In the genomic region with DNA sequence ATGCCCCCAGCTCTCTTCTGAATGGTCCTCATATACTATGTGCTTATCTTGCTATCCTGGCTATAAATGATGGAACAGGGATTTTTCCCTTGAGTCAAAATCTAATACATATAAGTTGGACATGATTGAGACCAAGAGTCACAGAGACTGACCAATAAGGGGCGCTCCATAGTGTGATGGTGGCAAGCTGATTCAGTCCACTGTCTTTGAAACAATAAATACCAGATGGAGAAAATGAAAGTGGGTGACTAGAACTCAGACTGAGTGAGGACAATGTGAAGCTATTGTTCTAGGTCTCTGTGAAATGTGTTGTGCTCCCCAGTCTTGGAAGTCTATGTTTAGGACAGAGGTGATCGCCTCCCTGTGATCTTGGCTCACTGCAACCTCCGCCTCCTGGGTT, we compare ENCODE assay signal across 1 cellular context.
TF ChIP-seq lines count a peak whose summit lies in the region.

No MANE protein-coding gene starts in this region.

TF ChIP-seq in IMR-90, 13 proteins besides CTCF, POLR2A, EP300 and RAD21:
- TF ChIP-seq MAFK (IDR thresholded peaks at IDR 0.05; ENCODE audit: low read depth, low read length) = no peak
- no peak for TF ChIP-seq MXI1 (IDR thresholded peaks at IDR 0.05; ENCODE audit: borderline replicate concordance, low read depth, low read length)
- TF ChIP-seq RFX5 (IDR thresholded peaks at IDR 0.05; ENCODE audit: low read depth, low read length) = no peak
- TF ChIP-seq FOS (IDR thresholded peaks at IDR 0.05; ENCODE audit: low read depth, low read length) = no peak
- TF ChIP-seq NFE2L2 (IDR thresholded peaks at IDR 0.05; ENCODE audit: low read depth, low read length) = no peak
- TF ChIP-seq, protein P1, sequence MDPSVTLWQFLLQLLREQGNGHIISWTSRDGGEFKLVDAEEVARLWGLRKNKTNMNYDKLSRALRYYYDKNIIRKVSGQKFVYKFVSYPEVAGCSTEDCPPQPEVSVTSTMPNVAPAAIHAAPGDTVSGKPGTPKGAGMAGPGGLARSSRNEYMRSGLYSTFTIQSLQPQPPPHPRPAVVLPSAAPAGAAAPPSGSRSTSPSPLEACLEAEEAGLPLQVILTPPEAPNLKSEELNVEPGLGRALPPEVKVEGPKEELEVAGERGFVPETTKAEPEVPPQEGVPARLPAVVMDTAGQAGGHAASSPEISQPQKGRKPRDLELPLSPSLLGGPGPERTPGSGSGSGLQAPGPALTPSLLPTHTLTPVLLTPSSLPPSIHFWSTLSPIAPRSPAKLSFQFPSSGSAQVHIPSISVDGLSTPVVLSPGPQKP (IDR thresholded peaks at IDR 0.05; ENCODE audit: borderline replicate concordance, low read depth, low read length) = no peak
- TF ChIP-seq CEBPB (IDR thresholded peaks at IDR 0.05; ENCODE audit: low read depth, low read length) = no peak
- no peak for TF ChIP-seq MAZ (IDR thresholded peaks at IDR 0.05; ENCODE audit: borderline replicate concordance, low read depth, low read length)
- TF ChIP-seq CHD1 (IDR thresholded peaks at IDR 0.05; ENCODE audit: low read depth, low read length) = no peak
- TF ChIP-seq RCOR1 (IDR thresholded peaks at IDR 0.05; ENCODE audit: insufficient replicate concordance, low read length) = no peak
- TF ChIP-seq BHLHE40 (IDR thresholded peaks at IDR 0.05; ENCODE audit: low read depth, low read length) = no peak
- no peak for TF ChIP-seq USF2 (IDR thresholded peaks at IDR 0.05; ENCODE audit: low read depth, low read length)
- no peak for TF ChIP-seq SMC3 (IDR thresholded peaks at IDR 0.05; ENCODE audit: low read depth, low read length)
